ENCODE assay signal across 10 cellular contexts in the genomic region with DNA sequence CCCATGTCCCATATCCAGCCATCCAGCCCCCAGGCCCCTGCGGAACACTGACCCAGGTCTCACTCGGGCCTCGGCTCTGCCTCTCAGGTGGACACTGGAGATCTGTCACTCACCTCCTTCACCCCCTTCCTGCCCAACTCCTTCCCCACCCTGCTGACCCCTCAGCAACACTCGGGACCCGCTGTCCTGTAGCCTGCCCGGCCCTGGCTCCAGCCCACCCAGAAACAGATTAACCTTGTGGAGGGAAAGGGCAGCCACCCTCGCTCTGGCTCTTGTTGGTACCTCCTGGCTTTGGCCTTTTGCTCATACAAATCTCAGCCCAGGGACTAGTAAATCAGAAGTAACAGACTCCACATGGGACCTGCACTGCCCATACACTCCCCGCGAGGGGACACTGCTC. TPM values are rescaled to one million over a fixed set of nuclear protein-coding genes. Genes with fewer than 3 reads are reported as not detected.
"Had no signal": no experiment of that assay in that cellular context is flagged by ENCODE, and none has a peak within 500 bp of the region (broad histone marks: within the 10 kb centered on the region; RNA-seq: fewer than 3 reads in every experiment).

No MANE protein-coding gene starts in this region.

- H2AFZ ChIP-seq: GM23338 had no signal

- ATAC-seq: GM23338, HepG2 had no signal

- H3K27ac ChIP-seq: HL-60, KMS-11 had no signal

- H3K4me2 ChIP-seq: GM23338, KMS-11 had no signal

- DNase-seq: H9, HCEC 1CT, KBM-7 had no signal

- H3K9ac ChIP-seq: KMS-11 had no signal

- H3K4me3 ChIP-seq: GM23338 had no signal

RNA-seq across cellular contexts. Expression of gene PRLH, which starts 29.8 kb away (rescaled TPM):
- total RNA-seq: GM23338, H1, H9, HepG2, HT1080 had no signal
- polyA plus RNA-seq: GM23338, H1, HepG2, IgD-negative memory B cell had no signal

RNA-seq across cellular contexts. Expression of gene MLPH, which starts 49.6 kb away (rescaled TPM):
- total RNA-seq: HepG2, HT1080 had no signal
- polyA plus RNA-seq: IgD-negative memory B cell had no signal

RNA-seq across cellular contexts. Expression of gene RAB17, which starts 53.9 kb away (rescaled TPM):
- total RNA-seq: HT1080 had no signal
- polyA plus RNA-seq: IgD-negative memory B cell had no signal
